In the genomic region with DNA sequence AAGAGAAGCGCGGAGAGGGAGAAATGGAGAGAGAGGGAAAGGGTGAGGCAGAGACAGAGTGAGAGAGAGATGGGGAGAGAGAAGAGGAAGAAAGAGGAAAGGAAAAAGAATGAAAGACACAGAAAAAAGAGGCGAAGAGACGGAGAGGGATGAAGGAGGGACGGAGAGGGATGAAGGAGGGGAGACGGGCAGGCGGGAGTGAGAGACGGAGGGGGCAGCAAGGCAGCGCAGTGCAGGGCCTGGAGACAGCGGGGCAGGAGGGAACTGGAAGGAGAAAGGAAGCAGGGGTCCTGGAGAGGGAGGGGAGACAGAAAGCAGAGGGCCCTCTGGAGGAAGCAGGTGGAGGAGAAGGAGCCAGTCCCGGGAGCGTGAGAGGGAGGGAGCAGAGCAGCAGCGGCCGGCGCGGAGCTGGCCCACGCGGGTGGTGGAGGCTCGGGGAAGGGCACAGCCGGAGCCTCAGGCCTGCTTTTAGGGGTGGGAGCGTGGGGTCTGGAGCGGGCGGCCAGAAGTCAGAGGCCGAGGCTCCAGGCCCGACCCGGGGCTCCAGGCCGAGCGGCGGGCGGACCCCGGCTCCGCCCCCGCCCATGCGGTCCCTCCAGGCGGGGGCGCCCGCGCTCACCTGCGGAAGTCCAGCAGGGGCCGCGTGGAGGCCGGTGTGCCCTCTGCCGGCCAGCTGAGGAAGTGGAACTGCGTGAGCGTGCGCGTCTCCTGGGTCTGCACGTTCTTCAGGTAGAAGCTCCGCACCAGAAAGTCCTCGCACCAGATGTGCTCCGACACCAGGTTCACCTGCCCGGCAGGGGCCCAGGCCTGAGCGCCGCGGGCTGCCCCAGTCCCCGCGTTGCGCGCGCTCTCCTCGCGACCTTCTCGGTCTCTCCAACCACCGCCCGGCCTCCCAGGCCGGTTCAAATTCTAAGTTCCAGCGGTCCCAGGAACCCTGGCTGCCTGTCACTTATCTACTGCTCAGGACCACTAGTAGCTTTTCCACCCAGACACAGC, we compare ENCODE assay signal across 1 cellular context.
TF ChIP-seq lines count a peak whose summit lies in the region.

No MANE protein-coding gene starts in this region.

TF ChIP-seq in GM12878, 131 proteins besides CTCF, POLR2A, EP300 and RAD21 (continued from another document and continues in another):
- TF ChIP-seq IKZF2 (IDR thresholded peaks at IDR 0.05) (no peak), MEF2A (IDR thresholded peaks at IDR 0.05; ENCODE audit: insufficient read depth, low read depth, low read length) (peak; percentile 27; the same call in 1 of the 2 replicates), ATF3 (IDR thresholded peaks at IDR 0.05; ENCODE audit: borderline replicate concordance, extremely low read depth, low read depth, low read length) (peak; percentile 51; the same call in 1 of the 2 replicates), MTA2 (IDR thresholded peaks at IDR 0.05; ENCODE audit: low read depth) (no peak), KDM1A (IDR thresholded peaks at IDR 0.05; ENCODE audit: borderline replicate concordance) (no peak), TCF7 (IDR thresholded peaks at IDR 0.05; ENCODE audit: borderline replicate concordance) (no peak), CHD4 (IDR thresholded peaks at IDR 0.05) (no peak), HDGF (IDR thresholded peaks at IDR 0.05) (peak; percentile 99), SREBF2 (IDR thresholded peaks at IDR 0.05; ENCODE audit: low read length) (no peak), ATF7 (IDR thresholded peaks at IDR 0.05; ENCODE audit: low read depth) (no peak), ELK1 (IDR thresholded peaks at IDR 0.05; ENCODE audit: low read depth, low read length) (0 out of 2 replicates have a peak, but pooled peaks have one; percentile 46), RELA (IDR thresholded peaks at IDR 0.05; ENCODE audit: borderline replicate concordance, partially characterized antibody) (peak; percentile 40), SRF (IDR thresholded peaks at IDR 0.05; ENCODE audit: low read depth in 2 of 2, low read length in 2 of 2) (no peak), HCFC1 (IDR thresholded peaks at IDR 0.05; ENCODE audit: low read length) (peak; percentile 39; the same call in 1 of the 2 replicates), MXI1 (IDR thresholded peaks at IDR 0.05; ENCODE audit: low read depth, low read length) (0 out of 2 replicates have a peak, but pooled peaks have one; percentile 41), NKRF (conservative IDR thresholded peaks at IDR 0.05) (peak; percentile 81), HDAC6 (IDR thresholded peaks at IDR 0.05; ENCODE audit: unreplicated experiment) (no peak), FOS (IDR thresholded peaks at IDR 0.05; ENCODE audit: borderline replicate concordance, extremely low read depth, insufficient read length) (no peak), SMC3 (IDR thresholded peaks at IDR 0.05; ENCODE audit: borderline replicate concordance, low read length) (peak; percentile 95), SP1 (IDR thresholded peaks at IDR 0.05; ENCODE audit: low read depth, low read length) (peak; percentile 68), REST (IDR thresholded peaks at IDR 0.05; ENCODE audit: low read depth, low read length) (no peak), ZNF274 (IDR thresholded peaks at IDR 0.05; ENCODE audit: insufficient read depth, insufficient read length) (no peak), BMI1 (IDR thresholded peaks at IDR 0.05; ENCODE audit: borderline replicate concordance) (no peak), IRF4 (IDR thresholded peaks at IDR 0.05; ENCODE audit: low read depth, low read length) (no peak; the same call in 1 of the 2 replicates), ZNF24 (IDR thresholded peaks at IDR 0.05) (peak; percentile 83), NFIC (IDR thresholded peaks at IDR 0.05; ENCODE audit: low read depth, low read length) (no peak), NR2F1 (conservative IDR thresholded peaks at IDR 0.05) (peak; percentile 76), RUNX3 (IDR thresholded peaks at IDR 0.05; ENCODE audit: low read length) (peak; percentile 64), CEBPZ (IDR thresholded peaks at IDR 0.05; ENCODE audit: low read depth, low read length) (no peak), MYC (IDR thresholded peaks at IDR 0.05; ENCODE audit: insufficient read depth, insufficient read length, insufficient replicate concordance, low read length, severe bottlenecking) (peak; percentile 91), SMARCA5 (IDR thresholded peaks at IDR 0.05) (peak; percentile 100), MLLT1 (IDR thresholded peaks at IDR 0.05) (peak; percentile 93), ZNF217 (IDR thresholded peaks at IDR 0.05) (peak; percentile 85), SIN3A (IDR thresholded peaks at IDR 0.05; ENCODE audit: low read depth, low read length) (no peak), GATAD2B (conservative IDR thresholded peaks at IDR 0.05; ENCODE audit: low read depth) (peak; percentile 99), TCF3 (IDR thresholded peaks at IDR 0.05; ENCODE audit: borderline replicate concordance, insufficient read depth, low read depth, low read length) (peak; percentile 69; the same call in 1 of the 2 replicates), DPF2 (IDR thresholded peaks at IDR 0.05) (peak; percentile 88), ZNF384 (IDR thresholded peaks at IDR 0.05; ENCODE audit: borderline replicate concordance, low read depth, low read length) (no peak), NFXL1 (IDR thresholded peaks at IDR 0.05; ENCODE audit: borderline replicate concordance) (no peak), RCOR1 (conservative IDR thresholded peaks at IDR 0.05; ENCODE audit: low read depth, low read length) (no peak), SUZ12 (IDR thresholded peaks at IDR 0.05; ENCODE audit: unreplicated experiment) (no peak), RAD51 (IDR thresholded peaks at IDR 0.05) (no peak), NRF1 (conservative IDR thresholded peaks at IDR 0.05; ENCODE audit: low read depth, low read length) (no peak), WRNIP1 (IDR thresholded peaks at IDR 0.05; ENCODE audit: borderline replicate concordance, low read depth, low read length) (no peak)
- TF ChIP-seq, protein P1, sequence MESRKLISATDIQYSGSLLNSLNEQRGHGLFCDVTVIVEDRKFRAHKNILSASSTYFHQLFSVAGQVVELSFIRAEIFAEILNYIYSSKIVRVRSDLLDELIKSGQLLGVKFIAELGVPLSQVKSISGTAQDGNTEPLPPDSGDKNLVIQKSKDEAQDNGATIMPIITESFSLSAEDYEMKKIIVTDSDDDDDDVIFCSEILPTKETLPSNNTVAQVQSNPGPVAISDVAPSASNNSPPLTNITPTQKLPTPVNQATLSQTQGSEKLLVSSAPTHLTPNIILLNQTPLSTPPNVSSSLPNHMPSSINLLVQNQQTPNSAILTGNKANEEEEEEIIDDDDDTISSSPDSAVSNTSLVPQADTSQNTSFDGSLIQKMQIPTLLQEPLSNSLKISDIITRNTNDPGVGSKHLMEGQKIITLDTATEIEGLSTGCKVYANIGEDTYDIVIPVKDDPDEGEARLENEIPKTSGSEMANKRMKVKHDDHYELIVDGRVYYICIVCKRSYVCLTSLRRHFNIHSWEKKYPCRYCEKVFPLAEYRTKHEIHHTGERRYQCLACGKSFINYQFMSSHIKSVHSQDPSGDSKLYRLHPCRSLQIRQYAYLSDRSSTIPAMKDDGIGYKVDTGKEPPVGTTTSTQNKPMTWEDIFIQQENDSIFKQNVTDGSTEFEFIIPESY (IDR thresholded peaks at IDR 0.05) = no peak
- TF ChIP-seq, protein P2, sequence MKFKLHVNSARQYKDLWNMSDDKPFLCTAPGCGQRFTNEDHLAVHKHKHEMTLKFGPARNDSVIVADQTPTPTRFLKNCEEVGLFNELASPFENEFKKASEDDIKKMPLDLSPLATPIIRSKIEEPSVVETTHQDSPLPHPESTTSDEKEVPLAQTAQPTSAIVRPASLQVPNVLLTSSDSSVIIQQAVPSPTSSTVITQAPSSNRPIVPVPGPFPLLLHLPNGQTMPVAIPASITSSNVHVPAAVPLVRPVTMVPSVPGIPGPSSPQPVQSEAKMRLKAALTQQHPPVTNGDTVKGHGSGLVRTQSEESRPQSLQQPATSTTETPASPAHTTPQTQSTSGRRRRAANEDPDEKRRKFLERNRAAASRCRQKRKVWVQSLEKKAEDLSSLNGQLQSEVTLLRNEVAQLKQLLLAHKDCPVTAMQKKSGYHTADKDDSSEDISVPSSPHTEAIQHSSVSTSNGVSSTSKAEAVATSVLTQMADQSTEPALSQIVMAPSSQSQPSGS (IDR thresholded peaks at IDR 0.05; ENCODE audit: low read length) = no peak
